1 cellular context compared by ENCODE assay signal in genomic region chr12:50222275-50222783, GRCh38.
TF ChIP-seq lines count a peak whose summit lies in the region.

No MANE protein-coding gene starts in this region.

TF ChIP-seq in HEK293, 187 proteins besides CTCF, POLR2A, EP300 and RAD21 (continued from another document):
- TF ChIP-seq ZNF132 (tag by site-specific recombination; IDR thresholded peaks at IDR 0.05; ENCODE audit: borderline replicate concordance) (no peak), ZNF707 (tag by site-specific recombination; IDR thresholded peaks at IDR 0.05) (no peak), KLF16 (tag by site-specific recombination; IDR thresholded peaks at IDR 0.05) (no peak), ZFP37 (tag by site-specific recombination; IDR thresholded peaks at IDR 0.05) (no peak; the same call in 1 of the 2 replicates), SALL2 (tag by site-specific recombination; IDR thresholded peaks at IDR 0.05; ENCODE audit: borderline replicate concordance) (no peak), REPIN1 (tag by site-specific recombination; IDR thresholded peaks at IDR 0.05; ENCODE audit: low read depth) (no peak), PRDM1 (tag by site-specific recombination; IDR thresholded peaks at IDR 0.05) (peak; percentile 64), RBAK (tag by site-specific recombination; IDR thresholded peaks at IDR 0.05) (no peak), ZSCAN16 (tag by site-specific recombination; IDR thresholded peaks at IDR 0.05) (no peak), ZFP69B (tag by site-specific recombination; IDR thresholded peaks at IDR 0.05) (peak; percentile 43; the same call in 1 of the 2 replicates), ZBTB11 (tag by site-specific recombination; conservative IDR thresholded peaks at IDR 0.05; ENCODE audit: low read depth) (no peak), ZBTB44 (tag by site-specific recombination; IDR thresholded peaks at IDR 0.05) (no peak), ZNF146 (tag by site-specific recombination; IDR thresholded peaks at IDR 0.05) (no peak), ZNF398 (tag by site-specific recombination; IDR thresholded peaks at IDR 0.05) (0 out of 2 replicates have a peak, but pooled peaks have one; percentile 25), ZNF202 (tag by site-specific recombination; IDR thresholded peaks at IDR 0.05; ENCODE audit: borderline replicate concordance) (no peak), ZNF350 (tag by site-specific recombination; IDR thresholded peaks at IDR 0.05) (no peak), HOXA7 (CRISPR knock-in tag; IDR thresholded peaks at IDR 0.05; ENCODE audit: borderline replicate concordance) (no peak), ZSCAN18 (tag by site-specific recombination; IDR thresholded peaks at IDR 0.05) (no peak)
- TF ChIP-seq, protein P1, sequence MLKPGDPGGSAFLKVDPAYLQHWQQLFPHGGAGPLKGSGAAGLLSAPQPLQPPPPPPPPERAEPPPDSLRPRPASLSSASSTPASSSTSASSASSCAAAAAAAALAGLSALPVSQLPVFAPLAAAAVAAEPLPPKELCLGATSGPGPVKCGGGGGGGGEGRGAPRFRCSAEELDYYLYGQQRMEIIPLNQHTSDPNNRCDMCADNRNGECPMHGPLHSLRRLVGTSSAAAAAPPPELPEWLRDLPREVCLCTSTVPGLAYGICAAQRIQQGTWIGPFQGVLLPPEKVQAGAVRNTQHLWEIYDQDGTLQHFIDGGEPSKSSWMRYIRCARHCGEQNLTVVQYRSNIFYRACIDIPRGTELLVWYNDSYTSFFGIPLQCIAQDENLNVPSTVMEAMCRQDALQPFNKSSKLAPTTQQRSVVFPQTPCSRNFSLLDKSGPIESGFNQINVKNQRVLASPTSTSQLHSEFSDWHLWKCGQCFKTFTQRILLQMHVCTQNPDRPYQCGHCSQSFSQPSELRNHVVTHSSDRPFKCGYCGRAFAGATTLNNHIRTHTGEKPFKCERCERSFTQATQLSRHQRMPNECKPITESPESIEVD (tag by site-specific recombination; IDR thresholded peaks at IDR 0.05) = peak; percentile 62
- TF ChIP-seq, protein P2, sequence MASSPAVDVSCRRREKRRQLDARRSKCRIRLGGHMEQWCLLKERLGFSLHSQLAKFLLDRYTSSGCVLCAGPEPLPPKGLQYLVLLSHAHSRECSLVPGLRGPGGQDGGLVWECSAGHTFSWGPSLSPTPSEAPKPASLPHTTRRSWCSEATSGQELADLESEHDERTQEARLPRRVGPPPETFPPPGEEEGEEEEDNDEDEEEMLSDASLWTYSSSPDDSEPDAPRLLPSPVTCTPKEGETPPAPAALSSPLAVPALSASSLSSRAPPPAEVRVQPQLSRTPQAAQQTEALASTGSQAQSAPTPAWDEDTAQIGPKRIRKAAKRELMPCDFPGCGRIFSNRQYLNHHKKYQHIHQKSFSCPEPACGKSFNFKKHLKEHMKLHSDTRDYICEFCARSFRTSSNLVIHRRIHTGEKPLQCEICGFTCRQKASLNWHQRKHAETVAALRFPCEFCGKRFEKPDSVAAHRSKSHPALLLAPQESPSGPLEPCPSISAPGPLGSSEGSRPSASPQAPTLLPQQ (tag by site-specific recombination; IDR thresholded peaks at IDR 0.05) = peak; percentile 43; the same call in 1 of the 2 replicates
- TF ChIP-seq, protein P3, sequence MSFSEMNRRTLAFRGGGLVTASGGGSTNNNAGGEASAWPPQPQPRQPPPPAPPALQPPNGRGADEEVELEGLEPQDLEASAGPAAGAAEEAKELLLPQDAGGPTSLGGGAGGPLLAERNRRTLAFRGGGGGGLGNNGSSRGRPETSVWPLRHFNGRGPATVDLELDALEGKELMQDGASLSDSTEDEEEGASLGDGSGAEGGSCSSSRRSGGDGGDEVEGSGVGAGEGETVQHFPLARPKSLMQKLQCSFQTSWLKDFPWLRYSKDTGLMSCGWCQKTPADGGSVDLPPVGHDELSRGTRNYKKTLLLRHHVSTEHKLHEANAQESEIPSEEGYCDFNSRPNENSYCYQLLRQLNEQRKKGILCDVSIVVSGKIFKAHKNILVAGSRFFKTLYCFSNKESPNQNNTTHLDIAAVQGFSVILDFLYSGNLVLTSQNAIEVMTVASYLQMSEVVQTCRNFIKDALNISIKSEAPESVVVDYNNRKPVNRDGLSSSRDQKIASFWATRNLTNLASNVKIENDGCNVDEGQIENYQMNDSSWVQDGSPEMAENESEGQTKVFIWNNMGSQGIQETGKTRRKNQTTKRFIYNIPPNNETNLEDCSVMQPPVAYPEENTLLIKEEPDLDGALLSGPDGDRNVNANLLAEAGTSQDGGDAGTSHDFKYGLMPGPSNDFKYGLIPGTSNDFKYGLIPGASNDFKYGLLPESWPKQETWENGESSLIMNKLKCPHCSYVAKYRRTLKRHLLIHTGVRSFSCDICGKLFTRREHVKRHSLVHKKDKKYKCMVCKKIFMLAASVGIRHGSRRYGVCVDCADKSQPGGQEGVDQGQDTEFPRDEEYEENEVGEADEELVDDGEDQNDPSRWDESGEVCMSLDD (tag by site-specific recombination; IDR thresholded peaks at IDR 0.05) = no peak
TF ChIP-seq in HEK293: peak in this region for 25.
